ENCODE assay signal across 17 cellular contexts in genomic region chr2:101435011-101435862, GRCh38. TPM values are rescaled to one million over a fixed set of nuclear protein-coding genes. Genes with fewer than 3 reads are reported as not detected.
A peak's percentile ranks its signal among the peaks of the same experiment; 100 is the strongest.
DNase-seq lines count a peak whose midpoint lies in the region; ATAC-seq and TF ChIP-seq lines count a peak whose summit lies in the region.
"Had no signal": no experiment of that assay in that cellular context is flagged by ENCODE, and none has a peak within 500 bp of the region (broad histone marks: within the 10 kb centered on the region; RNA-seq: fewer than 3 reads in every experiment).

No MANE protein-coding gene starts in this region.

- TF ChIP-seq RAD21 in neural cell (conservative IDR thresholded peaks at IDR 0.05): no peak

- H3K9me3 ChIP-seq in neural cell (ENCODE audit: low read length): no peaks in the 10 kb centered on the region
- H3K9me3 ChIP-seq: adrenal gland, gastroesophageal sphincter, mucosa of descending colon had no signal

- no peak overlapping the region for H3K4me2 ChIP-seq in neural cell (ENCODE audit: low read length)

- peak overlapping the region; percentile 21 for H2AFZ ChIP-seq in neural cell (ENCODE audit: low read depth, low read length)

- no peaks in the 10 kb centered on the region for H3K9me2 ChIP-seq in neural cell (ENCODE audit: insufficient read depth, low read length)

- H3F3A ChIP-seq in neural cell (ENCODE audit: insufficient read depth, low read length, poor library complexity, severe bottlenecking): no peaks in the 10 kb centered on the region

- TF ChIP-seq POLR2A in GM18505 (IDR thresholded peaks at IDR 0.05; ENCODE audit: borderline replicate concordance, extremely low read depth, insufficient read depth, insufficient read length): no peak

- no peak overlapping the region for H3K27ac ChIP-seq in neural cell (ENCODE audit: low read length)
- H3K27ac ChIP-seq: adrenal gland, gastroesophageal sphincter had no signal

- ATAC-seq in esophagus mucosa (peak; percentile 52), HG02840 (IDR thresholded peaks at IDR 0.05; ENCODE audit: low FRiP score, unreplicated experiment) (no peak), GM19467 (IDR thresholded peaks at IDR 0.05; ENCODE audit: unreplicated experiment) (no peak), GM18505 (IDR thresholded peaks at IDR 0.05; ENCODE audit: unreplicated experiment) (no peak)
- ATAC-seq: gastroesophageal sphincter, mucosa of descending colon had no signal

- TF ChIP-seq EP300 in neural cell (conservative IDR thresholded peaks at IDR 0.05; ENCODE audit: poor library complexity, severe bottlenecking): no peak

- DNase-seq in Ammon's horn (ENCODE audit: low spot score) (peak; percentile 12), NCI-H2227 treated with DMSO at 0.1 percent for 48 hours (lab: John Stamatoyannopoulos, UW) (peak; percentile 15)
- no peak for DNase-seq in stimulated activated CD4-positive, alpha-beta T cell treated with anti-CD3 and anti-CD28 coated beads, Interleukin-1b, Interleukin-23, amount 100 ng/mL, for 48 hours
- DNase-seq: adrenal gland; Karpas-422; mucosa of descending colon; NCI-H748 treated with DMSO at 0.1 percent for 48 hours; stimulated activated CD4-positive, alpha-beta T cell treated with anti-CD3 and anti-CD28 coated beads, Interleukin-2, amount 100 ng/mL, for 24 hours had no signal

- no peak for TF ChIP-seq CTCF in neural cell (IDR thresholded peaks at IDR 0.05; ENCODE audit: poor library complexity, severe bottlenecking)

- peak overlapping the region; percentile 44 for H3K9ac ChIP-seq in neural cell (ENCODE audit: low read length)

- no peaks in the 10 kb centered on the region for H3K79me2 ChIP-seq in neural cell (replicated peaks; ENCODE audit: insufficient read depth, low read length)

- no peaks in the 10 kb centered on the region for H3K27me3 ChIP-seq in neural cell (ENCODE audit: insufficient read depth, low read depth, low read length)
- H3K27me3 ChIP-seq: adrenal gland had no signal

- no peaks in the 10 kb centered on the region for H3K36me3 ChIP-seq in neural cell (ENCODE audit: insufficient read depth, low read length)
- H3K36me3 ChIP-seq: adrenal gland, gastroesophageal sphincter had no signal

- H3K4me3 ChIP-seq in neural cell (ENCODE audit: low read length): no peak overlapping the region
- H3K4me3 ChIP-seq: adrenal gland, gastroesophageal sphincter, mucosa of descending colon had no signal

- no peaks in the 10 kb centered on the region for H4K20me1 ChIP-seq in neural cell (ENCODE audit: insufficient read depth)

TF ChIP-seq in neural cell, 6 proteins besides CTCF, POLR2A, EP300 and RAD21:
- no peak for TF ChIP-seq POLR2AphosphoS5 (IDR thresholded peaks at IDR 0.05)
- TF ChIP-seq TAF1 (IDR thresholded peaks at IDR 0.05; ENCODE audit: low read depth): no peak
- no peak for TF ChIP-seq SMC3 (conservative IDR thresholded peaks at IDR 0.05; ENCODE audit: poor library complexity)
- TF ChIP-seq, protein P1, sequence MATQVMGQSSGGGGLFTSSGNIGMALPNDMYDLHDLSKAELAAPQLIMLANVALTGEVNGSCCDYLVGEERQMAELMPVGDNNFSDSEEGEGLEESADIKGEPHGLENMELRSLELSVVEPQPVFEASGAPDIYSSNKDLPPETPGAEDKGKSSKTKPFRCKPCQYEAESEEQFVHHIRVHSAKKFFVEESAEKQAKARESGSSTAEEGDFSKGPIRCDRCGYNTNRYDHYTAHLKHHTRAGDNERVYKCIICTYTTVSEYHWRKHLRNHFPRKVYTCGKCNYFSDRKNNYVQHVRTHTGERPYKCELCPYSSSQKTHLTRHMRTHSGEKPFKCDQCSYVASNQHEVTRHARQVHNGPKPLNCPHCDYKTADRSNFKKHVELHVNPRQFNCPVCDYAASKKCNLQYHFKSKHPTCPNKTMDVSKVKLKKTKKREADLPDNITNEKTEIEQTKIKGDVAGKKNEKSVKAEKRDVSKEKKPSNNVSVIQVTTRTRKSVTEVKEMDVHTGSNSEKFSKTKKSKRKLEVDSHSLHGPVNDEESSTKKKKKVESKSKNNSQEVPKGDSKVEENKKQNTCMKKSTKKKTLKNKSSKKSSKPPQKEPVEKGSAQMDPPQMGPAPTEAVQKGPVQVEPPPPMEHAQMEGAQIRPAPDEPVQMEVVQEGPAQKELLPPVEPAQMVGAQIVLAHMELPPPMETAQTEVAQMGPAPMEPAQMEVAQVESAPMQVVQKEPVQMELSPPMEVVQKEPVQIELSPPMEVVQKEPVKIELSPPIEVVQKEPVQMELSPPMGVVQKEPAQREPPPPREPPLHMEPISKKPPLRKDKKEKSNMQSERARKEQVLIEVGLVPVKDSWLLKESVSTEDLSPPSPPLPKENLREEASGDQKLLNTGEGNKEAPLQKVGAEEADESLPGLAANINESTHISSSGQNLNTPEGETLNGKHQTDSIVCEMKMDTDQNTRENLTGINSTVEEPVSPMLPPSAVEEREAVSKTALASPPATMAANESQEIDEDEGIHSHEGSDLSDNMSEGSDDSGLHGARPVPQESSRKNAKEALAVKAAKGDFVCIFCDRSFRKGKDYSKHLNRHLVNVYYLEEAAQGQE (IDR thresholded peaks at IDR 0.05; ENCODE audit: borderline replicate concordance): no peak
- no peak for TF ChIP-seq MXI1 (conservative IDR thresholded peaks at IDR 0.05; ENCODE audit: poor library complexity, severe bottlenecking)
- TF ChIP-seq EZH2 (IDR thresholded peaks at IDR 0.05; ENCODE audit: borderline replicate concordance, insufficient read depth, low read length, poor library complexity, severe bottlenecking): no peak

RNA-seq across cellular contexts. Expression of gene RFX8, which starts 39.7 kb away (rescaled TPM):
- total RNA-seq in esophagus mucosa: not detected
- not detected in 2 replicates for polyA plus RNA-seq in neural cell
- polyA minus RNA-seq in neural cell: not detected in 2 replicates
- total RNA-seq: mucosa of descending colon had no signal
- polyA plus RNA-seq: CD14-positive monocyte had no signal

RNA-seq across cellular contexts. Expression of gene CREG2, which starts 47.9 kb away (rescaled TPM):
- total RNA-seq in esophagus mucosa: 2.3 TPM
- polyA plus RNA-seq in neural cell: 1.1 and 1.2 TPM in 2 replicates
- polyA minus RNA-seq in neural cell: 1.9 and 2.7 TPM in 2 replicates
- total RNA-seq: activated CD8-positive, alpha-beta memory T cell treated with anti-CD3 and anti-CD28 coated beads for 36 hours; subcutaneous adipose tissue had no signal
- polyA plus RNA-seq: CD14-positive monocyte had no signal
